ENCODE assay signal across 8 cellular contexts in genomic region chr16:3609895-3610697, GRCh38. TPM values are rescaled to one million over a fixed set of nuclear protein-coding genes. Genes with fewer than 3 reads are reported as not detected.
DNase-seq lines count a peak whose midpoint lies in the region; ATAC-seq, FAIRE-seq and TF ChIP-seq lines count a peak whose summit lies in the region.

No MANE protein-coding gene starts in this region.

- no peak for FAIRE-seq in GM12878 (lab: Jason Lieb, UNC)

- TF ChIP-seq CTCF in GM12878 (IDR thresholded peaks at IDR 0.05 in 2 of 3, conservative IDR thresholded peaks at IDR 0.05 in 1 of 3; ENCODE audit: control insufficient read depth in 2 of 3, extremely low read depth in 1 of 3, insufficient read depth in 1 of 3, low read depth in 3 of 3, low read length in 3 of 3): no peak

- CTCF ChIA-PET in GM12878 (lab: Yijun Ruan, JAX): no interaction called here

- ATAC-seq in GM12878 (no peak), GM21619 (IDR thresholded peaks at IDR 0.05; ENCODE audit: unreplicated experiment) (no peak), GM18870 (IDR thresholded peaks at IDR 0.05; ENCODE audit: unreplicated experiment) (no peak)

- peak overlapping the region; percentile 88 for H3K27ac ChIP-seq in GM12878 (ENCODE audit: control insufficient read depth, insufficient read depth)

- H3K79me2 ChIP-seq in GM12878 (ENCODE audit: control insufficient read depth, insufficient read depth, low read length): peaks cover 45% of the 10 kb centered on the region

- H3K9ac ChIP-seq in GM12878 (ENCODE audit: control insufficient read depth, insufficient read depth, low read length): peak overlapping the region; percentile 92

- H3K4me3 Mint-ChIP-seq in IgD-negative memory B cell: peak overlapping the region; percentile 94 to 100 (median 98)

- TF ChIP-seq RAD21 in GM12878 (IDR thresholded peaks at IDR 0.05; ENCODE audit: insufficient read depth, low read depth, low read length): no peak

- intact Hi-C loops in GM12878 (cut with micrococcal nuclease; ENCODE audit: unreplicated experiment): no loop called here

- DNase-seq in AML-193 (lab: John Stamatoyannopoulos, UW) (peak; percentile 25 to 33), GM12878 (ENCODE audit: low read depth, low spot score) (no peak), mucosa of gallbladder (ENCODE audit: low spot score) (peak; percentile 45), inferior parietal cortex (ENCODE audit: extremely low spot score) (no peak), DMS53 (lab: John Stamatoyannopoulos, UW) (no peak)

- H3K4me1 Mint-ChIP-seq in IgD-negative memory B cell: peaks cover 31 to 43% (median 33%) of the 10 kb centered on the region in 3 donors

- H3K27me3 ChIP-seq in GM12878 (replicated peaks in 1 of 2; ENCODE audit: control insufficient read depth in 2 of 2, insufficient read depth in 2 of 2, low read length in 1 of 2): no peaks in the 10 kb centered on the region

- SMC1A ChIA-PET in GM12878 (lab: Charles Lee; ENCODE audit: uncharacterized antibody, unreplicated experiment): interaction anchor here (0.6 kb wide), 1 partner anchor 37 kb away, joined by 3 read pairs; no protein-coding TSS in a partner anchor

- H3K4me2 ChIP-seq in GM12878 (ENCODE audit: control insufficient read depth, insufficient read depth): peak overlapping the region; percentile 61

- no TSS peak for BruUV-seq in GM12878 (replicated peaks; lab: Mats Ljungman, UMichigan)

- H3K4me3 ChIP-seq in GM12878: peak overlapping the region; percentile 96

- H3K9me3 Mint-ChIP-seq in IgD-negative memory B cell: no peaks in the 10 kb centered on the region

- TF ChIP-seq POLR2A in GM12878 (IDR thresholded peaks at IDR 0.05; ENCODE audit: low read depth, low read length): no peak

- peaks cover 9% of the 10 kb centered on the region for H3K36me3 Mint-ChIP-seq in IgD-negative memory B cell

- no peaks in the 10 kb centered on the region for H4K20me1 ChIP-seq in GM12878 (ENCODE audit: control insufficient read depth, insufficient read depth)

- in situ Hi-C loops in GM12878 (cut with MboI): no loop called here

- TF ChIP-seq EP300 in GM12878 (IDR thresholded peaks at IDR 0.05; ENCODE audit: borderline replicate concordance in 1 of 2, control insufficient read depth in 1 of 2, low read depth in 2 of 2, low read length in 2 of 2): no peak

- POLR2A ChIA-PET in GM12878 (lab: Charles Lee): interaction anchor here (0.6 to 1.1 kb wide), 4 partner anchors 9 to 30 kb away, joined by 3 to 9 read pairs (median 4); no protein-coding TSS in a partner anchor

- H3K27me3 Mint-ChIP-seq in IgD-negative memory B cell: no peaks in the 10 kb centered on the region

- H3K36me3 ChIP-seq in GM12878 (ENCODE audit: control insufficient read depth in 2 of 2, insufficient read depth in 2 of 2, low read length in 1 of 2): peaks cover 0 to 2% of the 10 kb centered on the region in 2 experiments; a peak in 1 of 4 replicates

- peaks cover 28% of the 10 kb centered on the region for H3K4me1 ChIP-seq in GM12878 (ENCODE audit: control insufficient read depth, insufficient read depth, low read length)

- RAD21 ChIA-PET in GM12878 (lab: Charles Lee; ENCODE audit: unreplicated experiment): no interaction called here

- H3K27ac Mint-ChIP-seq in IgD-negative memory B cell: peak overlapping the region in 2 of 3 donors; percentile 82 to 95

- no peak overlapping the region; the same call in 1 of the 2 replicates for H2AFZ ChIP-seq in GM12878 (ENCODE audit: control insufficient read depth, low read depth, low read length)

- H3K9me3 ChIP-seq in GM12878 (replicated peaks; ENCODE audit: control insufficient read depth, insufficient read depth, low read length): no peaks in the 10 kb centered on the region

- 39% methylated on average over 14 of the region's 14 CpGs for WGBS in GM12878 (ENCODE audit: insufficient coverage, insufficient replicate concordance, low lambda C conversion rate, missing lambda C conversion rate)

TF ChIP-seq in GM12878, 131 proteins besides CTCF, POLR2A, EP300 and RAD21:
- TF ChIP-seq ATF7 (IDR thresholded peaks at IDR 0.05; ENCODE audit: low read depth): no peak
- peak; percentile 33; the same call in 1 of the 2 replicates for TF ChIP-seq EED (IDR thresholded peaks at IDR 0.05; ENCODE audit: low read depth)
- TF ChIP-seq SPI1 (IDR thresholded peaks at IDR 0.05; ENCODE audit: borderline replicate concordance, insufficient read depth, low read depth, low read length): peak; percentile 78
TF ChIP-seq in GM12878: peak in this region for 2.

RNA-seq across cellular contexts. Expression of gene SLX4, which starts 1.3 kb away (rescaled TPM):
- 1.4 TPM for polyA plus RNA-seq in IgD-negative memory B cell
- 39.7 and 42.6 TPM in 2 replicates for total RNA-seq in GM12878 (2013; cell fraction: nucleolus; rRNA removed)
- 6.0 and 6.1 TPM in 2 replicates for total RNA-seq in GM12878 (2014; rRNA removed)
- total RNA-seq in GM12878 (2014; rRNA removed; fragmentation: Illumina TruSeq; extraction: Trizol): 4.7 and 5.1 TPM in 2 replicates
- total RNA-seq in GM12878 (2021): 12.3 and 12.4 TPM in 2 replicates
- 2.5 TPM for polyA plus RNA-seq in GM12878 (2011; ENCODE audit: low read depth)
- polyA plus RNA-seq in GM12878 (2011; rRNA removed): 2.7 and 3.3 TPM in 2 replicates
- polyA plus RNA-seq in GM12878 (2011; cell fraction: cytosol; rRNA removed): 3.5 and 3.6 TPM in 2 replicates
- 10.3 and 17.8 TPM in 2 replicates for polyA plus RNA-seq in GM12878 (2011; cell fraction: nucleus; rRNA removed)
- 5.4 and 5.7 TPM in 2 replicates for polyA plus RNA-seq in GM12878 (2012)
- polyA plus RNA-seq in GM12878 (2014; fragmentation: Illumina TruSeq; extraction: Trizol): 6.9 and 8.0 TPM in 2 replicates
- polyA plus RNA-seq in GM12878 (2014; fragmentation: Nextera tagmentation; extraction: Ambion mirVana): under 1 TPM; 0.18 to 0.47 TPM
- 8.3 and 8.4 TPM in 2 replicates for polyA plus RNA-seq in GM12878 (2014; rRNA removed)
- 1 to 10 TPM; 4.1 to 4.5 TPM for polyA plus RNA-seq in GM12878 (2016; fragmentation: Nextera tagmentation; extraction: Ambion mirVana)
- 5.3 and 6.8 TPM in 2 replicates for polyA minus RNA-seq in GM12878 (2011; rRNA and poly(A)+ RNA removed)
- polyA minus RNA-seq in GM12878 (2011; cell fraction: cytosol; rRNA and poly(A)+ RNA removed): 2.4 and 3.7 TPM in 2 replicates
- 4.4 and 8.1 TPM in 2 replicates for polyA minus RNA-seq in GM12878 (2011; cell fraction: nucleus; rRNA and poly(A)+ RNA removed)
- 6.8 TPM for total RNA-seq in mucosa of gallbladder

RNA-seq across cellular contexts. Expression of gene NLRC3, which starts 32.9 kb away (rescaled TPM):
- 19.8 TPM for polyA plus RNA-seq in IgD-negative memory B cell
- 18.8 and 19.2 TPM in 2 replicates for total RNA-seq in GM12878 (2013; cell fraction: nucleolus; rRNA removed)
- total RNA-seq in GM12878 (2014; rRNA removed): 14.1 and 15.0 TPM in 2 replicates
- 7.9 and 8.2 TPM in 2 replicates for total RNA-seq in GM12878 (2014; rRNA removed; fragmentation: Illumina TruSeq; extraction: Trizol)
- 17.8 and 18.2 TPM in 2 replicates for total RNA-seq in GM12878 (2021)
- polyA plus RNA-seq in GM12878 (2011; ENCODE audit: low read depth): 4.9 TPM
- polyA plus RNA-seq in GM12878 (2011; rRNA removed): 6.7 and 6.8 TPM in 2 replicates
- polyA plus RNA-seq in GM12878 (2011; cell fraction: cytosol; rRNA removed): 6.4 and 7.8 TPM in 2 replicates
- polyA plus RNA-seq in GM12878 (2011; cell fraction: nucleus; rRNA removed): 9.2 and 11.5 TPM in 2 replicates
- 7.0 and 7.7 TPM in 2 replicates for polyA plus RNA-seq in GM12878 (2012)
- polyA plus RNA-seq in GM12878 (2014; fragmentation: Illumina TruSeq; extraction: Trizol): 9.2 and 9.4 TPM in 2 replicates
- 1 to 10 TPM; 2.2 to 2.4 TPM for polyA plus RNA-seq in GM12878 (2014; fragmentation: Nextera tagmentation; extraction: Ambion mirVana)
- 11.1 and 11.2 TPM in 2 replicates for polyA plus RNA-seq in GM12878 (2014; rRNA removed)
- polyA plus RNA-seq in GM12878 (2016; fragmentation: Nextera tagmentation; extraction: Ambion mirVana): 1 to 10 TPM; 6.1 to 6.9 TPM
- 4.2 and 12.5 TPM in 2 replicates for polyA minus RNA-seq in GM12878 (2011; rRNA and poly(A)+ RNA removed)
- polyA minus RNA-seq in GM12878 (2011; cell fraction: cytosol; rRNA and poly(A)+ RNA removed): 4.5 and 6.1 TPM in 2 replicates
- 8.1 and 12.9 TPM in 2 replicates for polyA minus RNA-seq in GM12878 (2011; cell fraction: nucleus; rRNA and poly(A)+ RNA removed)
- total RNA-seq in mucosa of gallbladder: 4.0 TPM

RNA-seq across cellular contexts. Expression of gene DNASE1, which starts 44.4 kb away (rescaled TPM):
- polyA plus RNA-seq in IgD-negative memory B cell (12.4 TPM), GM12878 (2011; rRNA removed) (6.3 and 8.7 TPM in 2 replicates), GM12878 (2014; fragmentation: Illumina TruSeq; extraction: Trizol) (4.6 and 7.3 TPM in 2 replicates), GM12878 (2014; fragmentation: Nextera tagmentation; extraction: Ambion mirVana) (1 to 10 TPM in 1 of 2 experiments, under 1 TPM in 1; 0.23 to 1.7 TPM), GM12878 (2014; rRNA removed) (12.0 and 15.1 TPM in 2 replicates), GM12878 (2016; fragmentation: Nextera tagmentation; extraction: Ambion mirVana) (1 to 10 TPM; 7.6 to 9.2 TPM)
- total RNA-seq in GM12878 (2013; cell fraction: nucleolus; rRNA removed): 67.9 and 71.9 TPM in 2 replicates
- total RNA-seq in GM12878 (2014; rRNA removed) (9.4 and 9.9 TPM in 2 replicates), GM12878 (2014; rRNA removed; fragmentation: Illumina TruSeq; extraction: Trizol) (4.8 and 7.0 TPM in 2 replicates), GM12878 (2021) (7.9 and 8.3 TPM in 2 replicates), mucosa of gallbladder (24.0 TPM)
- polyA plus RNA-seq in GM12878 (2011; ENCODE audit: low read depth): 4.2 TPM
- polyA plus RNA-seq in GM12878 (2011; cell fraction: cytosol; rRNA removed): 8.8 and 11.9 TPM in 2 replicates
- polyA plus RNA-seq in GM12878 (2011; cell fraction: nucleus; rRNA removed): 33.3 and 41.6 TPM in 2 replicates
- polyA plus RNA-seq in GM12878 (2012): 6.4 and 10.5 TPM in 2 replicates
- polyA minus RNA-seq in GM12878 (2011; rRNA and poly(A)+ RNA removed): 10.2 and 21.3 TPM in 2 replicates
- 4.1 and 4.9 TPM in 2 replicates for polyA minus RNA-seq in GM12878 (2011; cell fraction: cytosol; rRNA and poly(A)+ RNA removed)
- 11.5 and 18.0 TPM in 2 replicates for polyA minus RNA-seq in GM12878 (2011; cell fraction: nucleus; rRNA and poly(A)+ RNA removed)

Comparison
In these comparisons a context has a peak if more than half of its experiments do, and no peak if none do; other contexts are left out.
1. DNase-seq: peak in AML-193 (2 of 2) and mucosa of gallbladder (single experiment); none in GM12878 (single experiment), inferior parietal cortex (single experiment) and DMS53 (single experiment).